26 cellular contexts compared by ENCODE assay signal in genomic region chr2:177405029-177405692, GRCh38. TPM values are rescaled to one million over a fixed set of nuclear protein-coding genes. Genes with fewer than 3 reads are reported as not detected.
DNase-seq lines count a peak whose midpoint lies in the region; ATAC-seq and TF ChIP-seq lines count a peak whose summit lies in the region.
"Had no signal": no experiment of that assay in that cellular context is flagged by ENCODE, and none has a peak within 500 bp of the region (broad histone marks: within the 10 kb centered on the region; RNA-seq: fewer than 3 reads in every experiment).

No MANE protein-coding gene starts in this region.

- peaks cover 96% of the 10 kb centered on the region for H3K79me2 ChIP-seq in mammary epithelial cell (ENCODE audit: insufficient read depth, low read length)

- peaks cover 10% of the 10 kb centered on the region for H3K9me3 Mint-ChIP-seq in MCF 10A (ENCODE audit: unreplicated experiment)
- H3K9me3 Mint-ChIP-seq: natural killer cell had no signal

- TF ChIP-seq CTCF in mammary epithelial cell (conservative IDR thresholded peaks at IDR 0.05 in 1 of 2, IDR thresholded peaks at IDR 0.05 in 1 of 2; ENCODE audit: extremely low read depth in 1 of 2, insufficient read depth in 1 of 2, low read depth in 1 of 2, low read length in 2 of 2) (no peak), MCF 10A (IDR thresholded peaks at IDR 0.05; ENCODE audit: unreplicated experiment) (no peak)

- H3K27ac Mint-ChIP-seq in MCF 10A (ENCODE audit: low read depth, unreplicated experiment): no peak overlapping the region
- H3K27ac Mint-ChIP-seq in T-helper 17 cell: no peak overlapping the region
- H3K27ac Mint-ChIP-seq: natural killer cell had no signal

- in situ Hi-C loops in mammary epithelial cell (cut with MboI; ENCODE audit: low sequenced_read_pairs in 2 of 2): no loop called here

- dilution Hi-C loops in mammary epithelial cell (cut with HindIII; ENCODE audit: low sequenced_read_pairs): no loop called here

- no peaks in the 10 kb centered on the region for H3K36me3 ChIP-seq in mammary epithelial cell (ENCODE audit: insufficient read depth, low read length)
- H3K36me3 ChIP-seq: brain microvascular endothelial cell, upper lobe of left lung had no signal

- H3K27ac ChIP-seq in mammary epithelial cell (ENCODE audit: insufficient read depth, low read depth, low read length): no peak overlapping the region
- H3K27ac ChIP-seq: brain microvascular endothelial cell, foreskin keratinocyte, upper lobe of left lung had no signal

- peak overlapping the region; percentile 35 for H3K4me2 ChIP-seq in mammary epithelial cell (ENCODE audit: insufficient read depth, low read depth, low read length)
- H3K4me2 ChIP-seq: smooth muscle cell had no signal

- no peaks in the 10 kb centered on the region for H3K9me3 ChIP-seq in mammary epithelial cell (replicated peaks; ENCODE audit: insufficient read depth, low read length)
- H3K9me3 ChIP-seq in T-helper 17 cell (ENCODE audit: control insufficient read depth, low read length, poor library complexity, severe bottlenecking): no peaks in the 10 kb centered on the region
- H3K9me3 ChIP-seq: upper lobe of left lung had no signal

- H3K4me1 Mint-ChIP-seq in MCF 10A (ENCODE audit: insufficient read depth, unreplicated experiment) (peaks cover 27% of the 10 kb centered on the region), T-helper 17 cell (peaks cover 49% of the 10 kb centered on the region)

- H3K4me3 Mint-ChIP-seq in MCF 10A (ENCODE audit: unreplicated experiment): no peak overlapping the region
- peak overlapping the region; percentile 7 for H3K4me3 Mint-ChIP-seq in T-helper 17 cell
- H3K4me3 Mint-ChIP-seq: natural killer cell had no signal

- DNase-seq in mammary epithelial cell (peak; percentile 35), MCF 10A (ENCODE audit: unreplicated experiment) (no peak), T-helper 17 cell (no peak), left colon (no peak), NCI-H526 (lab: John Stamatoyannopoulos, UW) (no peak)
- DNase-seq: activated CD4-positive, alpha-beta T cell treated with anti-CD3 and anti-CD28 coated beads for 1 hour; activated T-cell treated with anti-CD3 and anti-CD28 coated beads, Interleukin-2, amount 50 U/mL, for 1 hour; brain microvascular endothelial cell; DMS79 treated with DMSO at 0.1 percent for 48 hours; effector CD8-positive, alpha-beta T cell; foreskin keratinocyte; KBM-7; MV-4-11; natural killer cell; NCI-H187 treated with DMSO at 0.1 percent for 48 hours; NCI-H526 treated with DMSO at 0.1 percent for 48 hours; retina; stimulated activated CD4-positive, alpha-beta T cell treated with anti-CD3 and anti-CD28 coated beads, Interleukin-2, amount 100 ng/mL, for 24 hours; upper lobe of left lung had no signal

- BruUV-seq in mammary epithelial cell (replicated peaks; lab: Mats Ljungman, UMichigan) (no TSS peak), MCF 10A (replicated peaks; lab: Mats Ljungman, UMichigan) (no TSS peak)

- no peak overlapping the region for H2AFZ ChIP-seq in mammary epithelial cell (ENCODE audit: low read depth, low read length)

- H3K27me3 Mint-ChIP-seq in MCF 10A (ENCODE audit: insufficient read depth, unreplicated experiment) (no peaks in the 10 kb centered on the region), T-helper 17 cell (no peaks in the 10 kb centered on the region)

- 96% methylated on average over 2 of the region's 2 CpGs for WGBS in mammary epithelial cell (ENCODE audit: low coverage, missing lambda C conversion rate)

- intact Hi-C loops in mammary epithelial cell (cut with micrococcal nuclease) (no loop called here), MCF 10A (cut with micrococcal nuclease) (no loop called here), left colon (cut with DNase I, micrococcal nuclease) (no loop called here)

- CTCF ChIA-PET in mammary epithelial cell (lab: Charles Lee; ENCODE audit: low non-redundant PET): no interaction called here
- CTCF ChIA-PET in MCF 10A (lab: Yijun Ruan, JAX): interaction anchor here (0.6 to 2.3 kb wide), 6 partner anchors 8 to 354 kb away, joined by 3 to 10 read pairs (median 4); no protein-coding TSS in a partner anchor

- no peak overlapping the region for H3K4me3 ChIP-seq in mammary epithelial cell (replicated peaks in 1 of 3; ENCODE audit: insufficient read depth in 1 of 3, low read depth in 2 of 3, low read length in 3 of 3)
- H3K4me3 ChIP-seq: smooth muscle cell, upper lobe of left lung had no signal

- no peak overlapping the region for H3K9ac ChIP-seq in mammary epithelial cell (ENCODE audit: insufficient read depth, low read length)

- H3K36me3 Mint-ChIP-seq in MCF 10A (ENCODE audit: insufficient read depth, unreplicated experiment) (no peaks in the 10 kb centered on the region), T-helper 17 cell (ENCODE audit: low read depth) (peaks cover 2% of the 10 kb centered on the region)
- H3K36me3 Mint-ChIP-seq: natural killer cell had no signal

- H3K4me1 ChIP-seq in mammary epithelial cell (ENCODE audit: insufficient read depth, low read length): peaks cover 9% of the 10 kb centered on the region

- no peaks in the 10 kb centered on the region for H4K20me1 ChIP-seq in mammary epithelial cell (ENCODE audit: insufficient read depth, low read length)

- no peaks in the 10 kb centered on the region for H3K27me3 ChIP-seq in mammary epithelial cell (ENCODE audit: insufficient read depth, low read length)
- H3K27me3 ChIP-seq: brain microvascular endothelial cell, foreskin keratinocyte, upper lobe of left lung had no signal

- no peak for ATAC-seq in T-helper 17 cell
- peak; percentile 39 for ATAC-seq in left colon
- ATAC-seq in GM19324 (IDR thresholded peaks at IDR 0.05; ENCODE audit: low FRiP score, unreplicated experiment): no peak
- no peak for ATAC-seq in HG03521 (IDR thresholded peaks at IDR 0.05; ENCODE audit: unreplicated experiment)
- no peak for ATAC-seq in HG03135 (IDR thresholded peaks at IDR 0.05; ENCODE audit: unreplicated experiment)
- ATAC-seq: esophagus mucosa, foreskin keratinocyte, HCT116, natural killer cell, Right ventricle myocardium inferior had no signal

- POLR2A ChIA-PET in MCF 10A (lab: Yijun Ruan, JAX): interaction anchor here (0.5 to 4.6 kb wide), 6 partner anchors 9 to 141 kb away, joined by 3 to 34 read pairs (median 4); partner anchors contain the start of genes AGPS and NFE2L2

RNA-seq across cellular contexts. Expression of gene AGPS, which starts 12.6 kb away (rescaled TPM):
- 10 to 100 TPM; 42.8 to 52.4 TPM for total RNA-seq in mammary epithelial cell
- 11.8 TPM for polyA plus RNA-seq in mammary epithelial cell
- polyA minus RNA-seq in mammary epithelial cell: 7.0 TPM
- 49.5 and 50.5 TPM in 2 replicates for total RNA-seq in MCF 10A (2022)
- total RNA-seq in T-helper 17 cell: 10 to 100 TPM; 26.2 to 27.7 TPM
- total RNA-seq in left colon: 10 to 100 TPM; 54.9 to 62.3 TPM
